In the genomic region with DNA sequence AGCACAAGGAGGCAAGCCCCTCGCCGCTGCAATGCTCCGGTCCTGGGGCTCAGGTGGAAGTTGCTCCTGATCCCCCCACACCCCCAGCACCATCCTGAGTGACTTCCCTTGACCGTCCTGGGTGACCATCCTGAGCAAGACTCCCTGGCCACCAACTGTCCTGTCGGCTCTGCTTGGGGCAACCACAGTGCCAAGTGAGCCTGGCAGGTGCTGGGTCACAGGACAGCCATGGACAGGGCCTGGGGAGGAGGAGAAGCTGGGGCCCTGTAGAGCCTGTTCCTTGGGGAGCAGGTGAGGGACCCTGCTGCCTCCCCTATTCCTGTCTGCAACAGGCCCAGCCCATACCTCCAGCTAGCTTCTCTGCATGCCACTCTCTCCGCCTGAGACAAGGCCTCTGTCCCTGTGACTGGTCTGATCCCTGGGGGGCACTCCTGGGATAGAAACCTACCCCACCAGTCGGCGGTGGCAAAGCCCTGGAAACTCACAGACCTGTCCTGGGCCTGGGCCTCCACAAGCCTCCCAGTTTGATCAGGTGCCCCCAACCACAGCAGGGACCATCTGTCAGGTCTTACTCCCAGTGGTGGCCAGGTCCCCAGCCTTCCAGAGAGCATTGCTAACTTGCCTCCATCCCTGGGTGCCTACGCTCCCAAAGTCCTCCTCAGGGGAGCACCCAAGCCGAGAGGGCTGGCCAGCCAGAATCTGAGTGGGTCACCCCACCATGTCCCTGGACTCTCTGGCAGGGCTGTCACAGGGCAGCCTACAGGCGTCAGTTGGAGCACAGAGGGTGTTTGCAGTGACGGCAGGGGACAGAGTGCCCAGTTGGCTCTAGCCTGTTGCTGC, we compare ENCODE assay signal across 8 cellular contexts.
A peak's percentile ranks its signal among the peaks of the same experiment; 100 is the strongest.
DNase-seq lines count a peak whose midpoint lies in the region; ATAC-seq, FAIRE-seq and TF ChIP-seq lines count a peak whose summit lies in the region.

No MANE protein-coding gene starts in this region.

- WGBS in pancreas, 2 donors, result 13% methylated on average over 12 of the region's 12 CpGs

- peaks cover 21% of the 10 kb centered on the region for H3K4me1 Mint-ChIP-seq in CD8-positive, alpha-beta T cell (ENCODE audit: low read depth)
- H3K4me1 Mint-ChIP-seq in activated CD4-positive, alpha-beta memory T cell treated with anti-CD3 and anti-CD28 coated beads for 36 hours (ENCODE audit: low read depth), result peaks cover 18% of the 10 kb centered on the region

- POLR2A ChIA-PET in CD8-positive, alpha-beta T cell (lab: Charles Lee), result interaction anchor here (2.2 to 3.8 kb wide), 2 partner anchors 9 to 10 kb away, joined by 13 to 25 read pairs; no protein-coding TSS in a partner anchor
- POLR2A ChIA-PET in activated CD4-positive, alpha-beta memory T cell treated with anti-CD3 and anti-CD28 coated beads for 36 hours (lab: Charles Lee), result interaction anchor here (1.2 kb wide), 1 partner anchor 39 kb away, joined by 4 read pairs; no protein-coding TSS in a partner anchor

- H3K4me1 ChIP-seq in CD8-positive, alpha-beta T cell (ENCODE audit: insufficient read depth, low read length), result peaks cover 23% of the 10 kb centered on the region
- H3K4me1 ChIP-seq in pancreas, result peaks cover 55 to 65% (median 56%) of the 10 kb centered on the region in 3 donors

- peak overlapping the region; percentile 72 for H3K4me3 Mint-ChIP-seq in CD8-positive, alpha-beta T cell
- H3K4me3 Mint-ChIP-seq in activated CD4-positive, alpha-beta memory T cell treated with anti-CD3 and anti-CD28 coated beads for 36 hours, result peak overlapping the region; percentile 66

- no peaks in the 10 kb centered on the region for H3K9me3 Mint-ChIP-seq in CD8-positive, alpha-beta T cell
- no peaks in the 10 kb centered on the region for H3K9me3 Mint-ChIP-seq in activated CD4-positive, alpha-beta memory T cell treated with anti-CD3 and anti-CD28 coated beads for 36 hours

- no peak for ATAC-seq in CD8-positive, alpha-beta T cell
- ATAC-seq in pancreas (peak; percentile 59 to 69 (median 61)), HG02610 (IDR thresholded peaks at IDR 0.05; ENCODE audit: unreplicated experiment) (no peak)

- H3K27me3 ChIP-seq in CD8-positive, alpha-beta T cell (ENCODE audit: insufficient read depth, low read length), result no peaks in the 10 kb centered on the region
- no peaks in the 10 kb centered on the region for H3K27me3 ChIP-seq in pancreas

- no peak overlapping the region for H3K27ac ChIP-seq in CD8-positive, alpha-beta T cell (ENCODE audit: low read depth, low read length)
- peak overlapping the region; percentile 85 to 98 (median 94) for H3K27ac ChIP-seq in pancreas

- no peaks in the 10 kb centered on the region for H3K9me3 ChIP-seq in CD8-positive, alpha-beta T cell (ENCODE audit: low read length)
- no peaks in the 10 kb centered on the region for H3K9me3 ChIP-seq in pancreas

- peak overlapping the region; percentile 46 for H3K4me3 ChIP-seq in CD8-positive, alpha-beta T cell (ENCODE audit: low read depth, low read length)
- H3K4me3 ChIP-seq in pancreas, result peak overlapping the region; percentile 45 to 74 (median 68)

- DNase-seq in CD8-positive, alpha-beta T cell, result no peak
- no peak for DNase-seq in activated CD4-positive, alpha-beta memory T cell treated with anti-CD3 and anti-CD28 coated beads for 36 hours
- DNase-seq in head of caudate nucleus, result peak in 36 of 42 donors; percentile 32 to 83 (median 68)
- peak in 5 of 6 donors; percentile 65 to 84 (median 75) for DNase-seq in pancreas
- DNase-seq in NCI-H510A (lab: John Stamatoyannopoulos, UW), result no peak
- no peak for DNase-seq in RCC 7860 (ENCODE audit: low spot score)
- no peak for DNase-seq in HPDE6-E6E7 (ENCODE audit: extremely low spot score)

- H3K27ac Mint-ChIP-seq in CD8-positive, alpha-beta T cell, result peak overlapping the region; percentile 49
- peak overlapping the region; percentile 28 for H3K27ac Mint-ChIP-seq in activated CD4-positive, alpha-beta memory T cell treated with anti-CD3 and anti-CD28 coated beads for 36 hours

- no peak for TF ChIP-seq CTCF in CD8-positive, alpha-beta T cell (IDR thresholded peaks at IDR 0.05)
- TF ChIP-seq CTCF in pancreas (IDR thresholded peaks at IDR 0.05), result no peak

- no peaks in the 10 kb centered on the region for H3K36me3 Mint-ChIP-seq in CD8-positive, alpha-beta T cell
- no peaks in the 10 kb centered on the region for H3K36me3 Mint-ChIP-seq in activated CD4-positive, alpha-beta memory T cell treated with anti-CD3 and anti-CD28 coated beads for 36 hours

- H3K27me3 Mint-ChIP-seq in CD8-positive, alpha-beta T cell (ENCODE audit: low read depth), result no peaks in the 10 kb centered on the region
- H3K27me3 Mint-ChIP-seq in activated CD4-positive, alpha-beta memory T cell treated with anti-CD3 and anti-CD28 coated beads for 36 hours, result no peaks in the 10 kb centered on the region

- H3K36me3 ChIP-seq in CD8-positive, alpha-beta T cell (ENCODE audit: insufficient read depth, low read length), result no peaks in the 10 kb centered on the region
- no peaks in the 10 kb centered on the region for H3K36me3 ChIP-seq in pancreas

- intact Hi-C loops in CD8-positive, alpha-beta T cell (cut with DNase I, micrococcal nuclease), result no loop called here
- intact Hi-C loops in activated CD4-positive, alpha-beta memory T cell treated with anti-CD3 and anti-CD28 coated beads for 36 hours (cut with micrococcal nuclease), result no loop called here
- intact Hi-C loops in head of caudate nucleus (cut with DNase I) (no loop called here), pancreas (cut with DNase I) (no loop called here)

- CTCF ChIA-PET in CD8-positive, alpha-beta T cell (lab: Charles Lee), result interaction anchor here (1.5 to 2.3 kb wide), 2 partner anchors 9 to 51 kb away, joined by 4 to 7 read pairs; no protein-coding TSS in a partner anchor
- CTCF ChIA-PET in activated CD4-positive, alpha-beta memory T cell treated with anti-CD3 and anti-CD28 coated beads for 36 hours (lab: Charles Lee), result interaction anchor here (1.6 to 2.0 kb wide), 2 partner anchors 10 to 40 kb away, joined by 3 to 11 read pairs; no protein-coding TSS in a partner anchor

- FAIRE-seq in pancreas (lab: Jason Lieb, UNC), result no peak
- FAIRE-seq in RCC 7860 (lab: Jason Lieb, UNC), result no peak

Comparison
In these comparisons a context has a peak if more than half of its experiments do, and no peak if none do; other contexts are left out.
1. ATAC-seq: peak in pancreas (4 of 4); none in CD8-positive, alpha-beta T cell (single experiment) and HG02610 (single experiment).
2. DNase-seq: peak in head of caudate nucleus (36 of 42) and pancreas (5 of 6); none in CD8-positive, alpha-beta T cell (0 of 7), activated CD4-positive, alpha-beta memory T cell treated with anti-CD3 and anti-CD28 coated beads for 36 hours (single experiment), NCI-H510A (single experiment), RCC 7860 (single experiment) and HPDE6-E6E7 (single experiment).